ENCODE assay signal across 18 cellular contexts in the genomic region with DNA sequence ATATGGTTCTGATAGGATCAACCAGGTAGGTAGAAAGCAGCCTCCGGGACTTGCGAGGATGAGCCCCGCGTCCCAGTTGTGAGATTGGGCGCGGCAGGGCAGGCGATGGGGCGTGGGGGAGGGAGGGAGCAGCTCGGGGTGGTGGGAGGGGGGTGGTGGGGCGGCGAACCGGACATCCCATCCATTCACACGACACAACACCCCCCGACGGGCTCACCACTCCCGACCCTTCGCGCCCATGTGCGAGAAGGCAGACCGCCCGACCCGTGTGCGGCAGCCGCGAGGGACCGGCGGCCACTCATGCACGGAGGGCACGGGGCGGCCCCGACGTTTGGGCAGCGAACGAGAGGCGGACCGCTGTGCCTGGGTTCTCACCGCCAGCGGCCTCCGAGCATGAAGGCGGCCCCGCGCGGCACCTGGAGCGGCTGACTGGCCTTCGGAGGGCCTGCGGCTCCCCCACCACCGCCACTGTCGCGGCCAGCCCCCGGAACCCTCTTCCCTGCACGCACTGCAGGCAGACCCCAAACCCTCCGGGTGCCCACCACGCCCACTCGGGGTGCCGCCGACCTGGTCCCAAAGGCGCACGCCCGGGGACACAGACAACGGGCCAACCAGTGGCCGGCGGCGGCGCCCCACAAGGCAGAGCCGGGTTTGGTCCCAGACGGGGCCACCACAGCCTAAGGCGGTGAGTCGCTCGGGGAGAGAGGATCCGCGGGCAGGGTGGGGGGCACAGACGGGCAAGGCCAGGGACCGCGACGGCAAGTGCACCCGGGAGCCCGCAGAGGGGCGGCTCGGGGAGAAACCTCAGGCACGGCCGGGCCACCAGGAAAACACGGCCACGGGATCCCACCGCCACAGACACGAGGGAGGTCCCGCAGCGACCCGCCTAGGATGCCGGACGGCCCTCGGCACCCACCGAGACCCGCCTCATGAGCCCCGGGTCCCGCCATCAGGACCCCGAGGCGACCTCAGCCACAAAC.
DNase-seq lines count a peak whose midpoint lies in the region; ATAC-seq and TF ChIP-seq lines count a peak whose summit lies in the region.
"Had no signal": no experiment of that assay in that cellular context is flagged by ENCODE, and none has a peak within 500 bp of the region (broad histone marks: within the 10 kb centered on the region; RNA-seq: fewer than 3 reads in every experiment).

No MANE protein-coding gene starts in this region.

- H3K9ac ChIP-seq in HUES64 (ENCODE audit: low read depth, low read length) (no peak overlapping the region), parathyroid adenoma (no peak overlapping the region)
- H3K9ac ChIP-seq: SK-N-SH had no signal

- no peaks in the 10 kb centered on the region for H4K20me1 ChIP-seq in GM23338 (replicated peaks; ENCODE audit: insufficient read depth)

- H3K27ac ChIP-seq in GM23338 (ENCODE audit: low read depth) (no peak overlapping the region), HUES64 (ENCODE audit: low read depth, low read length) (no peak overlapping the region), iPS DF 6.9 (ENCODE audit: low read length) (no peak overlapping the region), parathyroid adenoma (no peak overlapping the region)

- H3K79me2 ChIP-seq in GM23338 (replicated peaks; ENCODE audit: insufficient read depth) = no peaks in the 10 kb centered on the region
- H3K79me2 ChIP-seq in parathyroid adenoma = no peaks in the 10 kb centered on the region

- 97% methylated on average over 90 of the region's 97 CpGs for WGBS in HUES64
- no CpG with 5 or more reads among the region's 97 CpGs for WGBS in iPS DF 6.9 (ENCODE audit: insufficient coverage, insufficient read length)

- H3K27me3 ChIP-seq in GM23338 (ENCODE audit: insufficient read depth) = peaks cover 41% of the 10 kb centered on the region
- no peaks in the 10 kb centered on the region for H3K27me3 ChIP-seq in HUES64 (ENCODE audit: insufficient read depth, low read length)
- H3K27me3 ChIP-seq in iPS DF 6.9 (ENCODE audit: control insufficient read depth, insufficient read depth, low read length) = peaks cover 1% of the 10 kb centered on the region; the same call in 1 of the 2 replicates
- H3K27me3 ChIP-seq in parathyroid adenoma (ENCODE audit: control insufficient read depth, insufficient read depth, low read length) = no peaks in the 10 kb centered on the region

- peak overlapping the region; percentile 83 for H3K4me2 ChIP-seq in GM23338
- peak overlapping the region; percentile 50 for H3K4me2 ChIP-seq in parathyroid adenoma (ENCODE audit: low read length)
- H3K4me2 ChIP-seq: SK-N-SH had no signal

- H3K4me3 ChIP-seq in GM23338 (peak overlapping the region; percentile 67), HUES64 (ENCODE audit: low read length) (0 out of 2 replicates have a peak overlapping the region, but pooled peaks have one; percentile 42), iPS DF 6.9 (ENCODE audit: low read length) (peak overlapping the region; percentile 45; the same call in 1 of the 2 replicates), parathyroid adenoma (ENCODE audit: low read depth, low read length) (no peak overlapping the region)

- DNase-seq in GM23338 (ENCODE audit: low spot score) (peak; percentile 43), iPS DF 6.9 (ENCODE audit: low read depth, low spot score) (no peak), hippocampal formation (lab: John Stamatoyannopoulos, UW) (no peak), NOMO-1 treated with DMSO at 0.1 percent for 48 hours (lab: John Stamatoyannopoulos, UW; ENCODE audit: unreplicated experiment) (no peak), EL (no peak)
- DNase-seq: ACHN; C1 segment of cervical spinal cord; CD8-positive, alpha-beta memory T cell; HCEC 1CT; MM.1S; NCI-H1092 treated with DMSO at 0.1 percent for 48 hours; NCI-H146; NCI-H2029 treated with DMSO at 0.1 percent for 48 hours; NCI-H2171; SHP77 treated with DMSO at 0.1 percent for 48 hours; SK-N-SH had no signal

- H3K9me3 ChIP-seq in HUES64 (ENCODE audit: insufficient read depth, low read depth, low read length) = peaks cover 22% of the 10 kb centered on the region
- H3K9me3 ChIP-seq in iPS DF 6.9 (ENCODE audit: control insufficient read depth, insufficient read depth, low read length) = no peaks in the 10 kb centered on the region; the same call in 1 of the 2 replicates
- H3K9me3 ChIP-seq in parathyroid adenoma (ENCODE audit: control insufficient read depth, low read length) = no peaks in the 10 kb centered on the region
- H3K9me3 ChIP-seq: SK-N-SH had no signal

- no peaks in the 10 kb centered on the region for H3K4me1 Mint-ChIP-seq in GM23338
- H3K4me1 Mint-ChIP-seq: CD8-positive, alpha-beta memory T cell had no signal

- H2AFZ ChIP-seq in GM23338 = peak overlapping the region; percentile 74; the same call in 1 of the 2 replicates
- no peak overlapping the region for H2AFZ ChIP-seq in parathyroid adenoma

- H3K4me3 Mint-ChIP-seq in GM23338 = no peak overlapping the region
- H3K4me3 Mint-ChIP-seq: CD8-positive, alpha-beta memory T cell had no signal

- H3K27ac Mint-ChIP-seq in GM23338 = no peak overlapping the region
- H3K27ac Mint-ChIP-seq: CD8-positive, alpha-beta memory T cell had no signal

- H3K9me3 Mint-ChIP-seq in GM23338 = peaks cover 62% of the 10 kb centered on the region

- H3K36me3 ChIP-seq in GM23338 (ENCODE audit: insufficient read depth) (no peaks in the 10 kb centered on the region), HUES64 (ENCODE audit: insufficient read depth, low read length) (no peaks in the 10 kb centered on the region), iPS DF 6.9 (ENCODE audit: control insufficient read depth, insufficient read depth, low read length) (no peaks in the 10 kb centered on the region), parathyroid adenoma (ENCODE audit: control insufficient read depth, insufficient read depth, low read length) (no peaks in the 10 kb centered on the region)

- H3K27me3 Mint-ChIP-seq in GM23338 (ENCODE audit: insufficient read depth, low read depth, poor library complexity) = peaks cover 9% of the 10 kb centered on the region

- ATAC-seq in GM23338 = no peak

- H3K4me1 ChIP-seq in GM23338 (ENCODE audit: insufficient read depth) (no peaks in the 10 kb centered on the region; the same call in 1 of the 2 replicates), HUES64 (ENCODE audit: insufficient read depth, low read length) (no peaks in the 10 kb centered on the region), iPS DF 6.9 (ENCODE audit: control insufficient read depth, insufficient read depth, low read length) (no peaks in the 10 kb centered on the region; the same call in 1 of the 2 replicates), parathyroid adenoma (no peaks in the 10 kb centered on the region)

- H3K36me3 Mint-ChIP-seq in GM23338 (ENCODE audit: low read depth) = peaks cover 35% of the 10 kb centered on the region

- no peak for TF ChIP-seq CTCF in GM23338 (conservative IDR thresholded peaks at IDR 0.05; ENCODE audit: low read depth in 2 of 2)
- TF ChIP-seq CTCF in parathyroid adenoma (IDR thresholded peaks at IDR 0.05) = no peak

- H3F3A ChIP-seq in GM23338 (replicated peaks; ENCODE audit: low read depth) = no peaks in the 10 kb centered on the region

- no peaks in the 10 kb centered on the region for H3K9me2 ChIP-seq in GM23338 (ENCODE audit: insufficient read depth)
- H3K9me2 ChIP-seq: SK-N-SH had no signal

TF ChIP-seq in GM23338, 12 proteins besides CTCF, POLR2A, EP300 and RAD21:
- TF ChIP-seq EZH2 (IDR thresholded peaks at IDR 0.05; ENCODE audit: low read depth, unreplicated experiment) = peak; percentile 40
- TF ChIP-seq STAT1 (IDR thresholded peaks at IDR 0.05; ENCODE audit: unreplicated experiment) = no peak
